In genomic region chr2:217785544-217786045, GRCh38 we compare ENCODE assay signal across 8 cellular contexts.
A peak's percentile ranks its signal among the peaks of the same experiment; 100 is the strongest.
DNase-seq lines count a peak whose midpoint lies in the region; ATAC-seq, FAIRE-seq and TF ChIP-seq lines count a peak whose summit lies in the region.

No MANE protein-coding gene starts in this region.

- no peak overlapping the region for H3K4me3 Mint-ChIP-seq in activated naive CD4-positive, alpha-beta T cell treated with anti-CD3 and anti-CD28 coated beads for 36 hours

- WGBS in upper lobe of left lung, 2 donors, result 0 to 20% methylated on average over 1 to 10 of the region's 10 CpGs

- peak; percentile 92 for TF ChIP-seq CTCF in KMS-11 (conservative IDR thresholded peaks at IDR 0.05; ENCODE audit: low read depth, low read length)
- peak; percentile 93 to 96 (median 94) for TF ChIP-seq CTCF in upper lobe of left lung (IDR thresholded peaks at IDR 0.05)

- H3K36me3 Mint-ChIP-seq in activated naive CD4-positive, alpha-beta T cell treated with anti-CD3 and anti-CD28 coated beads for 36 hours (ENCODE audit: low read depth), result no peaks in the 10 kb centered on the region

- H3K4me1 ChIP-seq in KMS-11 (ENCODE audit: low read depth, poor library complexity, severe bottlenecking), result no peaks in the 10 kb centered on the region
- H3K4me1 ChIP-seq in upper lobe of left lung, result peaks cover 5 to 19% (median 10%) of the 10 kb centered on the region in 4 donors

- no peak for TF ChIP-seq POLR2A in upper lobe of left lung (IDR thresholded peaks at IDR 0.05)

- H3K36me3 ChIP-seq in KMS-11 (ENCODE audit: insufficient read depth) (no peaks in the 10 kb centered on the region), upper lobe of left lung (peaks cover 0 to 10% (median 4%) of the 10 kb centered on the region in 4 donors)

- peak overlapping the region; percentile 63 for H2AFZ ChIP-seq in KMS-11 (ENCODE audit: low read depth)

- intact Hi-C loops in activated naive CD4-positive, alpha-beta T cell treated with anti-CD3 and anti-CD28 coated beads for 36 hours (cut with micrococcal nuclease), result loop anchor here (1.0 kb wide), 4 partner anchors 101 to 283 kb away; no protein-coding TSS in a partner anchor
- intact Hi-C loops in head of caudate nucleus (cut with DNase I) (loop anchor here (2.0 to 10.0 kb wide), 2 partner anchors 249 to 279 kb away; partner anchors contain the start of gene RUFY4), posterior cingulate gyrus (cut with DNase I) (loop anchor here (1.0 kb wide), 3 partner anchors 203 to 283 kb away; no protein-coding TSS in a partner anchor)

- no peak overlapping the region for H3K9ac ChIP-seq in KMS-11

- H3K79me2 ChIP-seq in KMS-11 (ENCODE audit: insufficient read depth, low read depth), result no peaks in the 10 kb centered on the region

- peaks cover 12% of the 10 kb centered on the region for H3K9me3 Mint-ChIP-seq in activated naive CD4-positive, alpha-beta T cell treated with anti-CD3 and anti-CD28 coated beads for 36 hours

- CTCF ChIA-PET in activated naive CD4-positive, alpha-beta T cell treated with anti-CD3 and anti-CD28 coated beads for 36 hours (lab: Charles Lee), result interaction anchor here (0.6 to 10.8 kb wide), 38 partner anchors 9 to 1058 kb away, joined by 3 to 231 read pairs (median 6); partner anchors contain the start of gene RUFY4

- peaks cover 13% of the 10 kb centered on the region for H3K4me1 Mint-ChIP-seq in activated naive CD4-positive, alpha-beta T cell treated with anti-CD3 and anti-CD28 coated beads for 36 hours (ENCODE audit: low read depth)

- no peak overlapping the region for H3K27ac ChIP-seq in KMS-11
- peak overlapping the region in 1 of 4 donors; percentile 37 for H3K27ac ChIP-seq in upper lobe of left lung

- H3K27ac Mint-ChIP-seq in activated naive CD4-positive, alpha-beta T cell treated with anti-CD3 and anti-CD28 coated beads for 36 hours, result peak overlapping the region; percentile 51

- no peak overlapping the region for H3K4me3 ChIP-seq in KMS-11 (IDR thresholded peaks at IDR 0.05; ENCODE audit: insufficient read depth, low read depth, low read length)
- no peak overlapping the region for H3K4me3 ChIP-seq in upper lobe of left lung

- peaks cover 2% of the 10 kb centered on the region for H3K27me3 Mint-ChIP-seq in activated naive CD4-positive, alpha-beta T cell treated with anti-CD3 and anti-CD28 coated beads for 36 hours (ENCODE audit: low read depth)

- FAIRE-seq in GM19239 (lab: Jason Lieb, UNC), result peak; percentile 74

- DNase-seq in C1 segment of cervical spinal cord (lab: John Stamatoyannopoulos, UW) (peak in 11 of 14 donors; percentile 21 to 80 (median 60)), GM19239 (ENCODE audit: insufficient read length, low spot score) (peak; percentile 67), SK-MEL-5 (ENCODE audit: low read depth, low spot score) (peak; percentile 70), head of caudate nucleus (peak; percentile 58 to 95 (median 86)), posterior cingulate gyrus (peak; percentile 64 to 97 (median 88)), upper lobe of left lung (peak in 1 of 2 donors; percentile 77)
- DNase-seq in activated naive CD4-positive, alpha-beta T cell treated with anti-CD3 and anti-CD28 coated beads for 36 hours, result peak; percentile 88

- no peaks in the 10 kb centered on the region for H3K27me3 ChIP-seq in KMS-11 (ENCODE audit: insufficient read depth, low read depth)
- H3K27me3 ChIP-seq in upper lobe of left lung, result no peaks in the 10 kb centered on the region

- no peaks in the 10 kb centered on the region for H3K9me3 ChIP-seq in upper lobe of left lung

- no peaks in the 10 kb centered on the region for H4K20me1 ChIP-seq in KMS-11 (ENCODE audit: insufficient read depth)

- ATAC-seq in upper lobe of left lung (ENCODE audit: low FRiP score in 2 of 2), result peak; percentile 85 to 89

- peak overlapping the region; percentile 20; the same call in 1 of the 2 replicates for H3K4me2 ChIP-seq in KMS-11

- in situ Hi-C loops in SK-MEL-5 (cut with HindIII; ENCODE audit: low pct_unique_long_range_greater_than_20kb, low sequenced_read_pairs), result no loop called here

- TF ChIP-seq EP300 in upper lobe of left lung (IDR thresholded peaks at IDR 0.05), result no peak
